In genomic region chr16:19210968-19211367, GRCh38 we compare ENCODE assay signal across 10 cellular contexts. TPM values are rescaled to one million over a fixed set of nuclear protein-coding genes. Genes with fewer than 3 reads are reported as not detected.
DNase-seq lines count a peak whose midpoint lies in the region; ATAC-seq and TF ChIP-seq lines count a peak whose summit lies in the region.
"Had no signal": no experiment of that assay in that cellular context is flagged by ENCODE, and none has a peak within 500 bp of the region (broad histone marks: within the 10 kb centered on the region; RNA-seq: fewer than 3 reads in every experiment).

No MANE protein-coding gene starts in this region.

- H3K27ac ChIP-seq in SJSA1 (peak overlapping the region; percentile 32), psoas muscle (no peak overlapping the region), left lung (peak overlapping the region in 1 of 2 donors; percentile 46)
- H3K27ac ChIP-seq: pancreas had no signal

- POLR2A ChIA-PET in activated CD4-positive, alpha-beta memory T cell treated with anti-CD3 and anti-CD28 coated beads for 36 hours (lab: Charles Lee): no interaction called here

- WGBS in psoas muscle, 3 donors: 71 to 75% (median 72%) methylated on average over 12 of the region's 12 CpGs

- H3K4me3 ChIP-seq in SJSA1 (no peak overlapping the region), psoas muscle (no peak overlapping the region), left lung (no peak overlapping the region)
- H3K4me3 ChIP-seq: pancreas had no signal

- H3K4me3 Mint-ChIP-seq in Calu3 (ENCODE audit: low read depth, unreplicated experiment): no peak overlapping the region
- no peak overlapping the region for H3K4me3 Mint-ChIP-seq in activated CD4-positive, alpha-beta memory T cell treated with anti-CD3 and anti-CD28 coated beads for 36 hours

- TF ChIP-seq CTCF in Calu3 (IDR thresholded peaks at IDR 0.05; ENCODE audit: unreplicated experiment): no peak
- TF ChIP-seq CTCF in psoas muscle (IDR thresholded peaks at IDR 0.05): no peak
- no peak for TF ChIP-seq CTCF in left lung (IDR thresholded peaks at IDR 0.05)

- no peaks in the 10 kb centered on the region for H3K36me3 Mint-ChIP-seq in Calu3 (ENCODE audit: insufficient read depth, unreplicated experiment)
- H3K36me3 Mint-ChIP-seq in activated CD4-positive, alpha-beta memory T cell treated with anti-CD3 and anti-CD28 coated beads for 36 hours: no peaks in the 10 kb centered on the region

- H3K4me1 Mint-ChIP-seq in Calu3 (ENCODE audit: low read depth, unreplicated experiment): peaks cover 11% of the 10 kb centered on the region
- H3K4me1 Mint-ChIP-seq in activated CD4-positive, alpha-beta memory T cell treated with anti-CD3 and anti-CD28 coated beads for 36 hours (ENCODE audit: low read depth): no peaks in the 10 kb centered on the region

- CTCF ChIA-PET in Calu3 (lab: Charles Lee): interaction anchor here (0.5 kb wide), 1 partner anchor 278 kb away, joined by 3 read pairs; no protein-coding TSS in a partner anchor
- CTCF ChIA-PET in activated CD4-positive, alpha-beta memory T cell treated with anti-CD3 and anti-CD28 coated beads for 36 hours (lab: Charles Lee): no interaction called here

- H3K9me3 ChIP-seq in SJSA1 (replicated peaks): no peaks in the 10 kb centered on the region; the same call in 1 of the 2 replicates
- H3K9me3 ChIP-seq in psoas muscle: no peaks in the 10 kb centered on the region
- peaks cover 0 to 8% of the 10 kb centered on the region in 2 donors for H3K9me3 ChIP-seq in left lung
- H3K9me3 ChIP-seq: pancreas had no signal

- H3K27ac Mint-ChIP-seq in Calu3 (ENCODE audit: unreplicated experiment): peak overlapping the region; percentile 55
- H3K27ac Mint-ChIP-seq in activated CD4-positive, alpha-beta memory T cell treated with anti-CD3 and anti-CD28 coated beads for 36 hours: no peak overlapping the region

- intact Hi-C loops in Calu3 (cut with micrococcal nuclease; ENCODE audit: unreplicated experiment) (no loop called here), psoas muscle (cut with DNase I) (no loop called here), left lung (cut with DNase I) (no loop called here)
- intact Hi-C loops in activated CD4-positive, alpha-beta memory T cell treated with anti-CD3 and anti-CD28 coated beads for 36 hours (cut with micrococcal nuclease): no loop called here

- H3K27me3 ChIP-seq in SJSA1 (replicated peaks) (no peaks in the 10 kb centered on the region), psoas muscle (ENCODE audit: insufficient read depth in 3 of 3, low read length in 2 of 3) (no peaks in the 10 kb centered on the region), left lung (no peaks in the 10 kb centered on the region)
- H3K27me3 ChIP-seq: pancreas had no signal

- ATAC-seq in GM19463 (IDR thresholded peaks at IDR 0.05; ENCODE audit: unreplicated experiment) (peak; percentile 40), HG03108 (IDR thresholded peaks at IDR 0.05; ENCODE audit: unreplicated experiment) (peak; percentile 41), psoas muscle (no peak), left lung (no peak)
- ATAC-seq: SK-N-SH treated with all-trans-retinoic acid at 6 μM for 48 hours had no signal

- no peaks in the 10 kb centered on the region for H3K27me3 Mint-ChIP-seq in Calu3 (ENCODE audit: unreplicated experiment)
- H3K27me3 Mint-ChIP-seq in activated CD4-positive, alpha-beta memory T cell treated with anti-CD3 and anti-CD28 coated beads for 36 hours: peaks cover 1% of the 10 kb centered on the region

- H3K4me1 ChIP-seq in SJSA1 (replicated peaks) (peaks cover 13% of the 10 kb centered on the region), psoas muscle (no peaks in the 10 kb centered on the region), left lung (peaks cover 0 to 13% of the 10 kb centered on the region in 2 donors)
- H3K4me1 ChIP-seq: pancreas had no signal

- DNase-seq in Calu3 (no peak), SJSA1 (ENCODE audit: low read depth in 1 of 2, low spot score in 2 of 2) (peak in 1 of 2 experiments; percentile 3), psoas muscle (no peak), NCI-H226 (no peak), left lung (no peak)
- no peak for DNase-seq in activated CD4-positive, alpha-beta memory T cell treated with anti-CD3 and anti-CD28 coated beads for 36 hours
- DNase-seq: pancreas had no signal

- BruUV-seq in Calu3 (replicated peaks; lab: Mats Ljungman, UMichigan): no TSS peak

- no peaks in the 10 kb centered on the region for H3K36me3 ChIP-seq in SJSA1
- no peaks in the 10 kb centered on the region for H3K36me3 ChIP-seq in psoas muscle (ENCODE audit: insufficient read depth in 1 of 2, low read depth in 1 of 2)
- H3K36me3 ChIP-seq in left lung: no peaks in the 10 kb centered on the region
- H3K36me3 ChIP-seq: pancreas had no signal

- H3K9me3 Mint-ChIP-seq in Calu3 (ENCODE audit: low read depth, unreplicated experiment): peaks cover 3% of the 10 kb centered on the region
- peaks cover 13% of the 10 kb centered on the region for H3K9me3 Mint-ChIP-seq in activated CD4-positive, alpha-beta memory T cell treated with anti-CD3 and anti-CD28 coated beads for 36 hours

RNA-seq across cellular contexts. Expression of gene SYT17, which starts 42.9 kb away (rescaled TPM):
- total RNA-seq in Calu3 (2022) (10.6 and 16.6 TPM in 2 replicates), psoas muscle (under 1 TPM; 0.08 to 0.58 (median 0.45) TPM), left lung (10 to 100 TPM; 12.3 to 26.3 TPM)
- total RNA-seq in SJSA1 (2014; rRNA removed; shearing (Covaris generic)): 0.29 and 0.88 TPM in 2 replicates
- under 1 TPM; 0.25 to 0.55 (median 0.30) TPM for polyA plus RNA-seq in psoas muscle
- under 1 TPM in 1 of 2 experiments, not detected in 1; 0.10 TPM for total RNA-seq in activated CD4-positive, alpha-beta memory T cell treated with anti-CD3 and anti-CD28 coated beads for 36 hours

Comparison
In these comparisons a context has a peak if more than half of its experiments do, and no peak if none do; other contexts are left out.
1. ATAC-seq: peak in GM19463 (single experiment) and HG03108 (single experiment); none in psoas muscle (0 of 4) and left lung (single experiment).